Comparison of ENCODE assay signal across 8 cellular contexts in genomic region chr1:218171302-218171893, GRCh38.
DNase-seq lines count a peak whose midpoint lies in the region; ATAC-seq and TF ChIP-seq lines count a peak whose summit lies in the region.

No MANE protein-coding gene starts in this region.

- peak; percentile 18 to 40 for DNase-seq in AML-193 (lab: John Stamatoyannopoulos, UW)
- peak; percentile 25 for DNase-seq in NCI-H128 (lab: John Stamatoyannopoulos, UW; ENCODE audit: unreplicated experiment)
- DNase-seq in adrenal gland = no peak
- DNase-seq in kidney glomerular epithelial cell (lab: John Stamatoyannopoulos, UW) = peak; percentile 38
- no peak for DNase-seq in ureter (ENCODE audit: low spot score)
- DNase-seq in stimulated activated effector memory CD8-positive, alpha-beta T cell treated with anti-CD3 and anti-CD28 coated beads, Interleukin-12 subunit alpha, Interleukin-12 subunit beta, amount 100 ng/mL, for 72 hours (ENCODE audit: low spot score in 2 of 2) = no peak

- no peaks in the 10 kb centered on the region for H3K4me1 Mint-ChIP-seq in stimulated activated effector memory CD8-positive, alpha-beta T cell treated with anti-CD3 and anti-CD28 coated beads, Interleukin-12 subunit alpha, Interleukin-12 subunit beta, amount 100 ng/mL, for 72 hours

- H3K4me3 ChIP-seq in adrenal gland = no peak overlapping the region

- H3K27ac Mint-ChIP-seq in stimulated activated effector memory CD8-positive, alpha-beta T cell treated with anti-CD3 and anti-CD28 coated beads, Interleukin-12 subunit alpha, Interleukin-12 subunit beta, amount 100 ng/mL, for 72 hours = no peak overlapping the region

- ATAC-seq in GM18909 (IDR thresholded peaks at IDR 0.05; ENCODE audit: poor library complexity, unreplicated experiment) (peak; percentile 52), HG02678 (IDR thresholded peaks at IDR 0.05; ENCODE audit: unreplicated experiment) (no peak)
- ATAC-seq in stimulated activated effector memory CD8-positive, alpha-beta T cell treated with anti-CD3 and anti-CD28 coated beads, Interleukin-12 subunit alpha, Interleukin-12 subunit beta, amount 100 ng/mL, for 72 hours = no peak

- peak; percentile 41 to 86 (median 62) for TF ChIP-seq CTCF in adrenal gland (IDR thresholded peaks at IDR 0.05)

- H3K36me3 ChIP-seq in adrenal gland (replicated peaks in 1 of 2) = no peaks in the 10 kb centered on the region

- H3K27ac ChIP-seq in adrenal gland = no peak overlapping the region

- no peaks in the 10 kb centered on the region for H3K4me1 ChIP-seq in adrenal gland (replicated peaks in 1 of 2)

- WGBS in adrenal gland, 4 donors = 3 to 5% (median 3%) methylated on average over 4 of the region's 4 CpGs

- H3K9me3 Mint-ChIP-seq in stimulated activated effector memory CD8-positive, alpha-beta T cell treated with anti-CD3 and anti-CD28 coated beads, Interleukin-12 subunit alpha, Interleukin-12 subunit beta, amount 100 ng/mL, for 72 hours = no peaks in the 10 kb centered on the region

- no peaks in the 10 kb centered on the region for H3K9me3 ChIP-seq in adrenal gland (replicated peaks in 1 of 3)

- intact Hi-C loops in adrenal gland (cut with DNase I) = no loop called here

- TF ChIP-seq POLR2A in adrenal gland (IDR thresholded peaks at IDR 0.05) = no peak

- no peaks in the 10 kb centered on the region for H3K36me3 Mint-ChIP-seq in stimulated activated effector memory CD8-positive, alpha-beta T cell treated with anti-CD3 and anti-CD28 coated beads, Interleukin-12 subunit alpha, Interleukin-12 subunit beta, amount 100 ng/mL, for 72 hours

- H3K27me3 ChIP-seq in adrenal gland = peaks cover 36% of the 10 kb centered on the region

- no peak overlapping the region for H3K4me3 Mint-ChIP-seq in stimulated activated effector memory CD8-positive, alpha-beta T cell treated with anti-CD3 and anti-CD28 coated beads, Interleukin-12 subunit alpha, Interleukin-12 subunit beta, amount 100 ng/mL, for 72 hours

Comparison
In these comparisons a context has a peak if more than half of its experiments do, and no peak if none do; other contexts are left out.
1. DNase-seq: peak in AML-193 (2 of 2), NCI-H128 (single experiment) and kidney glomerular epithelial cell (single experiment); none in adrenal gland (0 of 7), ureter (single experiment) and stimulated activated effector memory CD8-positive, alpha-beta T cell treated with anti-CD3 and anti-CD28 coated beads, Interleukin-12 subunit alpha, Interleukin-12 subunit beta, amount 100 ng/mL, for 72 hours (0 of 2).